1 cellular context compared by ENCODE assay signal in the genomic region with DNA sequence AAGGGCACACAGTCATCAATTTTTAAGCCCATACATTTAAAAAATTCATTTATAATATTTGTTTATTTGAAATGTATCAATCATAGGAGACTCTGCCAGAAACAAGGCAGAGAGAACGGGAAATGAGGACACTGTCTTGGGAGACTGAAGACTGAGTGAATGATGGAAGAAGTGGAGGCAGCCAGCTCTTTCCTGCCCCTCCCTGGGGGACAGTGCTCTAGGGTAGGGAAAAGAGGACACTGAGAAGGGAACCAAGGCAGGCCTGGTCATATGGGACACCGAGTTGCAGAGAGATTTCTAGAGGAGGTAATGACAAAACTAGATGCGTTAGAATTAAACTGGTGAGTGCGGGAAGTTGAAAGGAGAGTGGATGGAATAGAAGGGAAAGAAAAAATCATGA.
TF ChIP-seq lines count a peak whose summit lies in the region.

No MANE protein-coding gene starts in this region.

TF ChIP-seq in SK-N-SH treated with all-trans-retinoic acid at 6 μM for 48 hours, 23 proteins besides CTCF, POLR2A, EP300 and RAD21 (continued from another document):
- TF ChIP-seq, protein P1, sequence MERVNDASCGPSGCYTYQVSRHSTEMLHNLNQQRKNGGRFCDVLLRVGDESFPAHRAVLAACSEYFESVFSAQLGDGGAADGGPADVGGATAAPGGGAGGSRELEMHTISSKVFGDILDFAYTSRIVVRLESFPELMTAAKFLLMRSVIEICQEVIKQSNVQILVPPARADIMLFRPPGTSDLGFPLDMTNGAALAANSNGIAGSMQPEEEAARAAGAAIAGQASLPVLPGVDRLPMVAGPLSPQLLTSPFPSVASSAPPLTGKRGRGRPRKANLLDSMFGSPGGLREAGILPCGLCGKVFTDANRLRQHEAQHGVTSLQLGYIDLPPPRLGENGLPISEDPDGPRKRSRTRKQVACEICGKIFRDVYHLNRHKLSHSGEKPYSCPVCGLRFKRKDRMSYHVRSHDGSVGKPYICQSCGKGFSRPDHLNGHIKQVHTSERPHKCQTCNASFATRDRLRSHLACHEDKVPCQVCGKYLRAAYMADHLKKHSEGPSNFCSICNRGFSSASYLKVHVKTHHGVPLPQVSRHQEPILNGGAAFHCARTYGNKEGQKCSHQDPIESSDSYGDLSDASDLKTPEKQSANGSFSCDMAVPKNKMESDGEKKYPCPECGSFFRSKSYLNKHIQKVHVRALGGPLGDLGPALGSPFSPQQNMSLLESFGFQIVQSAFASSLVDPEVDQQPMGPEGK (CRISPR knock-in tag; IDR thresholded peaks at IDR 0.05; ENCODE audit: borderline replicate concordance): no peak
- TF ChIP-seq ARNTL (CRISPR knock-in tag; IDR thresholded peaks at IDR 0.05; ENCODE audit: borderline replicate concordance, low read depth): no peak
